ENCODE assay signal across 29 cellular contexts in genomic region chr9:135513351-135513846, GRCh38. TPM values are rescaled to one million over a fixed set of nuclear protein-coding genes. Genes with fewer than 3 reads are reported as not detected.
DNase-seq lines count a peak whose midpoint lies in the region; ATAC-seq, FAIRE-seq and TF ChIP-seq lines count a peak whose summit lies in the region.
"Had no signal": no experiment of that assay in that cellular context is flagged by ENCODE, and none has a peak within 500 bp of the region (broad histone marks: within the 10 kb centered on the region; RNA-seq: fewer than 3 reads in every experiment).

No MANE protein-coding gene starts in this region.

- no peaks in the 10 kb centered on the region for H3K36me3 ChIP-seq in H1 (ENCODE audit: control insufficient read depth in 2 of 4, insufficient read depth in 4 of 4, low read length in 3 of 4)
- H3K36me3 ChIP-seq in neuronal stem cell (replicated peaks in 1 of 2; ENCODE audit: control insufficient read depth in 2 of 2, insufficient read depth in 2 of 2, low read length in 2 of 2), result no peaks in the 10 kb centered on the region
- H3K36me3 ChIP-seq in MM.1S (replicated peaks; ENCODE audit: insufficient read depth, low read length), result no peaks in the 10 kb centered on the region
- H3K36me3 ChIP-seq: cardiac muscle cell, SJCRH30 had no signal

- no peak for TF ChIP-seq RAD21 in H1 (IDR thresholded peaks at IDR 0.05 in 1 of 2, conservative IDR thresholded peaks at IDR 0.05 in 1 of 2; ENCODE audit: low read depth in 2 of 2, low read length in 2 of 2)

- no peak overlapping the region for H3K56ac ChIP-seq in H1 (replicated peaks; ENCODE audit: insufficient read length, low read depth, low read length)

- H3K4me1 ChIP-seq in H1 (replicated peaks in 1 of 4; ENCODE audit: control insufficient read depth in 3 of 4, insufficient read depth in 4 of 4, low read length in 3 of 4), result no peaks in the 10 kb centered on the region
- peaks cover 0 to 3% of the 10 kb centered on the region in 2 donors for H3K4me1 ChIP-seq in neuronal stem cell (ENCODE audit: control insufficient read depth in 2 of 2, insufficient read depth in 1 of 2, low read depth in 1 of 2, low read length in 2 of 2)
- H3K4me1 ChIP-seq in MM.1S (ENCODE audit: low read length), result peaks cover 14% of the 10 kb centered on the region
- H3K4me1 ChIP-seq: SJCRH30, testis had no signal

- FAIRE-seq in H1 (lab: Jason Lieb, UNC) (no peak), urothelium cell line (lab: Jason Lieb, UNC) (peak; percentile 5)
- FAIRE-seq: HTR-8/SVneo had no signal

- H3K9ac ChIP-seq in H1 (replicated peaks in 1 of 4; ENCODE audit: extremely low read depth in 1 of 4, low read depth in 3 of 4, low read length in 3 of 4) (no peak overlapping the region), neuronal stem cell (ENCODE audit: low read depth, low read length, poor library complexity) (peak overlapping the region; percentile 63), MM.1S (ENCODE audit: low read length) (no peak overlapping the region)
- H3K9ac ChIP-seq: GM23248, KMS-11 had no signal

- peak overlapping the region; percentile 88; the same call in 1 of the 2 replicates for H2BK15ac ChIP-seq in H1 (ENCODE audit: low read length)
- peak overlapping the region; percentile 90 for H2BK15ac ChIP-seq in neuronal stem cell (ENCODE audit: low read length)

- H2AFZ ChIP-seq in H1 (ENCODE audit: low read length) (no peak overlapping the region), neuronal stem cell (ENCODE audit: low read length) (no peak overlapping the region), MM.1S (ENCODE audit: low read length) (no peak overlapping the region)
- H2AFZ ChIP-seq: GM23248 had no signal

- H2BK20ac ChIP-seq in H1 (ENCODE audit: low read length), result 0 out of 2 replicates have a peak overlapping the region, but pooled peaks have one; percentile 32

- H2AK5ac ChIP-seq in H1 (ENCODE audit: low read depth, low read length) (no peak overlapping the region), neuronal stem cell (ENCODE audit: low read depth, low read length) (peak overlapping the region; percentile 32)

- no peaks in the 10 kb centered on the region for H3K79me1 ChIP-seq in H1 (ENCODE audit: low read depth, low read length)
- H3K79me1 ChIP-seq in neuronal stem cell (ENCODE audit: low read depth, low read length), result no peaks in the 10 kb centered on the region

- POLR2A ChIA-PET in H1 (lab: Charles Lee; ENCODE audit: partially characterized antibody), result no interaction called here
- POLR2A ChIA-PET in GM10248 (lab: Yijun Ruan, JAX), result no interaction called here

- H3K27me3 ChIP-seq in H1 (replicated peaks in 1 of 4; ENCODE audit: control insufficient read depth in 3 of 4, extremely low read depth in 1 of 4, insufficient read depth in 3 of 4, low read length in 3 of 4) (no peaks in the 10 kb centered on the region), neuronal stem cell (ENCODE audit: control insufficient read depth in 3 of 3, insufficient read depth in 3 of 3, low read depth in 1 of 3, low read length in 3 of 3) (no peaks in the 10 kb centered on the region), MM.1S (replicated peaks; ENCODE audit: insufficient read depth, low read length) (peaks cover 13% of the 10 kb centered on the region)
- H3K27me3 ChIP-seq: cardiac muscle cell, testis had no signal

- no peak for ATAC-seq in activated CD4-positive, CD25-positive, alpha-beta regulatory T cell treated with anti-CD3 and anti-CD28 coated beads, Interleukin-2, amount 50 U/mL, for 24 hours
- ATAC-seq: activated naive CD4-positive, alpha-beta T cell treated with anti-CD3 and anti-CD28 coated beads, Interleukin-2, amount 50 U/mL, for 72 hours; stimulated activated naive B cell treated with anti-CD40 and anti-IgM and Interleukin-4, amounts not matched to agents 10 μg/mL and 1 μg/mL and 100 μg/mL, for 72 hours had no signal

- H2BK5ac ChIP-seq in H1 (ENCODE audit: low read depth, low read length) (0 out of 2 replicates have a peak overlapping the region, but pooled peaks have one; percentile 52), neuronal stem cell (ENCODE audit: low read length) (no peak overlapping the region)

- H4K5ac ChIP-seq in H1 (ENCODE audit: insufficient read length, low read depth, low read length), result no peak overlapping the region

- no peak overlapping the region for H3K4me3 ChIP-seq in H1 (ENCODE audit: extremely low read depth in 1 of 4, insufficient read depth in 2 of 4, low read depth in 3 of 4, low read length in 4 of 4)
- H3K4me3 ChIP-seq in neuronal stem cell (ENCODE audit: low read length in 2 of 2), result no peak overlapping the region
- H3K4me3 ChIP-seq in MM.1S (ENCODE audit: low read length), result no peak overlapping the region
- H3K4me3 ChIP-seq: cardiac muscle cell, GM23248, SJCRH30, testis had no signal

- no peak for TF ChIP-seq CTCF in H1 (IDR thresholded peaks at IDR 0.05; ENCODE audit: control extremely low read depth in 1 of 3, insufficient read depth in 1 of 3, low read depth in 1 of 3, low read length in 3 of 3)
- TF ChIP-seq CTCF in GM10248 (IDR thresholded peaks at IDR 0.05; ENCODE audit: control extremely low read depth, extremely low read depth, low read depth, missing control alignments), result no peak
- no peak for TF ChIP-seq CTCF in MM.1S (IDR thresholded peaks at IDR 0.05; ENCODE audit: low read length)

- H3K27ac ChIP-seq in H1 (ENCODE audit: low read depth, low read length) (no peak overlapping the region), neuronal stem cell (replicated peaks; ENCODE audit: low read length) (no peak overlapping the region), MM.1S (ENCODE audit: low read length) (no peak overlapping the region)
- H3K27ac ChIP-seq: cardiac muscle cell, GM23248, KMS-11, SJCRH30, testis had no signal

- no peak overlapping the region for H4K8ac ChIP-seq in H1 (ENCODE audit: extremely low read depth, insufficient read depth, low read length)
- no peak overlapping the region for H4K8ac ChIP-seq in neuronal stem cell (ENCODE audit: low read depth, low read length)

- H3K4me2 ChIP-seq in H1 (ENCODE audit: insufficient read depth in 1 of 2, low read depth in 2 of 2, low read length in 2 of 2) (no peak overlapping the region), neuronal stem cell (ENCODE audit: insufficient read depth, low read length, poor library complexity, severe bottlenecking) (no peak overlapping the region), MM.1S (ENCODE audit: low read depth, low read length) (no peak overlapping the region)
- H3K4me2 ChIP-seq: KMS-11 had no signal

- H3K18ac ChIP-seq in H1 (ENCODE audit: extremely low read depth, low read length) (no peak overlapping the region), neuronal stem cell (ENCODE audit: low read length) (peak overlapping the region; percentile 35)

- H3K79me2 ChIP-seq in H1 (ENCODE audit: control insufficient read depth in 1 of 2, insufficient read depth in 2 of 2, low read length in 2 of 2) (no peaks in the 10 kb centered on the region), MM.1S (ENCODE audit: low read length) (no peaks in the 10 kb centered on the region)

- no peak for TF ChIP-seq EP300 in H1 (IDR thresholded peaks at IDR 0.05; ENCODE audit: borderline replicate concordance in 1 of 2, low read depth in 2 of 2, low read length in 2 of 2)

- no peaks in the 10 kb centered on the region for H3K9me2 ChIP-seq in MM.1S (replicated peaks; ENCODE audit: insufficient read depth, low read length)

- peak overlapping the region; percentile 27; the same call in 1 of the 2 replicates for H2BK12ac ChIP-seq in H1 (ENCODE audit: low read depth, low read length)
- H2BK12ac ChIP-seq in neuronal stem cell (ENCODE audit: low read length), result no peak overlapping the region

- H3K14ac ChIP-seq in H1 (ENCODE audit: insufficient read length) (no peak overlapping the region), neuronal stem cell (ENCODE audit: low read length) (peak overlapping the region; percentile 90)

- H3K4ac ChIP-seq in H1 (replicated peaks; ENCODE audit: insufficient read length, low read depth, low read length) (no peak overlapping the region), neuronal stem cell (ENCODE audit: low read length) (no peak overlapping the region)

- CTCF ChIA-PET in H1 (lab: Charles Lee; ENCODE audit: partially characterized antibody), result interaction anchor here (0.6 to 1.4 kb wide), 4 partner anchors 11 to 200 kb away, joined by 3 to 4 read pairs (median 3); no protein-coding TSS in a partner anchor
- CTCF ChIA-PET in GM10248 (lab: Yijun Ruan, JAX), result interaction anchor here (1.4 kb wide), 1 partner anchor 9 kb away, joined by 4 read pairs; no protein-coding TSS in a partner anchor

- no peaks in the 10 kb centered on the region; the same call in 1 of the 2 replicates for H3K23me2 ChIP-seq in H1 (ENCODE audit: low read depth, low read length)

- H3K23ac ChIP-seq in H1 (ENCODE audit: insufficient read length), result no peak overlapping the region
- H3K23ac ChIP-seq in neuronal stem cell (ENCODE audit: low read depth, low read length, poor library complexity), result peak overlapping the region; percentile 78

- H2BK120ac ChIP-seq in H1 (replicated peaks; ENCODE audit: low read depth, low read length) (no peak overlapping the region), neuronal stem cell (ENCODE audit: low read depth, low read length) (peak overlapping the region; percentile 54)

- no peaks in the 10 kb centered on the region; the same call in 1 of the 2 replicates for H3F3A ChIP-seq in MM.1S (ENCODE audit: insufficient read depth, low read length)

- 84% methylated on average over 19 of the region's 19 CpGs; no CpG with 5 or more reads in 1 of the 2 experiments for WGBS in H1 (ENCODE audit: extremely low coverage in 1 of 2, insufficient coverage in 1 of 2, insufficient read length in 1 of 2, insufficient replicate concordance in 2 of 2, low coverage in 1 of 2, low lambda C conversion rate in 2 of 2, missing lambda C conversion rate in 1 of 2), 2 experiments
- WGBS in neuronal stem cell (ENCODE audit: extremely low coverage in 2 of 2, insufficient read length in 2 of 2, insufficient replicate concordance in 1 of 2), 2 donors, result no CpG with 5 or more reads among the region's 19 CpGs

- TF ChIP-seq POLR2A in H1 (IDR thresholded peaks at IDR 0.05; ENCODE audit: control extremely low read depth in 1 of 2, low read depth in 2 of 2, low read length in 2 of 2), result no peak

- H3K9me3 ChIP-seq in H1 (ENCODE audit: insufficient read depth in 2 of 2, low read depth in 1 of 2, low read length in 1 of 2) (no peaks in the 10 kb centered on the region), neuronal stem cell (replicated peaks in 1 of 2; ENCODE audit: control insufficient read depth in 2 of 2, insufficient read depth in 1 of 2, low read depth in 1 of 2, low read length in 2 of 2) (peaks cover 0 to 3% of the 10 kb centered on the region in 2 donors), MM.1S (replicated peaks; ENCODE audit: insufficient read depth, low read length) (no peaks in the 10 kb centered on the region)
- H3K9me3 ChIP-seq: SJCRH30, testis had no signal

- no peaks in the 10 kb centered on the region for H4K20me1 ChIP-seq in H1 (replicated peaks in 1 of 2; ENCODE audit: control insufficient read depth in 1 of 2, insufficient read depth in 2 of 2, low read length in 2 of 2)
- H4K20me1 ChIP-seq in MM.1S (ENCODE audit: insufficient read depth, low read length), result no peaks in the 10 kb centered on the region

- H4K91ac ChIP-seq in H1 (replicated peaks; ENCODE audit: insufficient read length, low read length) (peak overlapping the region; percentile 55), neuronal stem cell (ENCODE audit: low read depth, low read length, poor library complexity) (no peak overlapping the region)

- DNase-seq in activated CD4-positive, CD25-positive, alpha-beta regulatory T cell treated with anti-CD3 and anti-CD28 coated beads, Interleukin-2, amount 50 U/mL, for 72 hours, result peak; percentile 15
- DNase-seq in H1 (ENCODE audit: low read depth in 1 of 2, low spot score in 2 of 2) (peak in 1 of 2 experiments; percentile 22), neuronal stem cell (ENCODE audit: low spot score) (no peak), urothelium cell line (ENCODE audit: low spot score) (no peak), GM10248 (ENCODE audit: extremely low spot score) (no peak), MM.1S (no peak), DMS53 treated with DMSO at 0.1 percent for 48 hours (lab: John Stamatoyannopoulos, UW; ENCODE audit: unreplicated experiment) (no peak)
- DNase-seq: 8988T; activated CD4-positive, alpha-beta T cell treated with anti-CD3 and anti-CD28 coated beads for 4 hours; anterior cingulate cortex; CD4-positive, alpha-beta memory T cell; DMS79; GF-D8; glutamatergic neuron; GM23248; NCI-H524 treated with DMSO at 0.1 percent for 48 hours; occipital lobe; retina; SJCRH30; stimulated activated CD4-positive, alpha-beta T cell treated with anti-CD3 and anti-CD28 coated beads, Interleukin-2, amount 100 ng/mL, for 48 hours; stimulated activated naive B cell treated with anti-CD40 and anti-IgM and Interleukin-4, amounts not matched to agents 10 μg/mL and 1 μg/mL and 100 μg/mL, for 72 hours; T-helper 1 cell; testis had no signal

RNA-seq across cellular contexts. Expression of gene LCN1, which starts 7.8 kb away (rescaled TPM):
- not detected in 2 replicates for total RNA-seq in H1 (2021; fragmentation: NEBNext Ultra II Directional; extraction: Animal tissue kit (Norgen Biotek cat#: 25700))
- polyA plus RNA-seq in H1 (2011; rRNA removed), result not detected in 2 replicates
- polyA plus RNA-seq in H1 (2011; cell fraction: cytosol; rRNA removed), result not detected
- polyA plus RNA-seq in H1 (2011; cell fraction: nucleus; rRNA removed), result not detected
- 0.24 TPM in 1 of 4 replicates, not detected in the others for polyA plus RNA-seq in H1 (2012, experiment 1 of 2)
- not detected for polyA plus RNA-seq in H1 (2012, experiment 2 of 2)
- 0.20 TPM for polyA plus RNA-seq in H1 (2013, experiment 1 of 2)
- not detected for polyA plus RNA-seq in H1 (2013, experiment 2 of 2)
- polyA minus RNA-seq in H1 (2011; rRNA and poly(A)+ RNA removed), result not detected in 2 replicates
- not detected for polyA minus RNA-seq in H1 (2011; cell fraction: cytosol; rRNA and poly(A)+ RNA removed)
- not detected for polyA minus RNA-seq in H1 (2011; cell fraction: nucleus; rRNA and poly(A)+ RNA removed)
- not detected for polyA plus RNA-seq in neuronal stem cell (2013, experiment 1 of 2)
- polyA plus RNA-seq in neuronal stem cell (2013, experiment 2 of 2), result not detected
- total RNA-seq: activated naive CD4-positive, alpha-beta T cell treated with anti-CD3 and anti-CD28 coated beads, Interleukin-2, amount 50 U/mL, for 72 hours; cardiac muscle cell; CD4-positive, alpha-beta memory T cell; fibroblast of lung; GM23248; occipital lobe; SJCRH30; testis had no signal
- polyA plus RNA-seq: CD4-positive, alpha-beta memory T cell; fibroblast of lung; GM23248 had no signal

RNA-seq across cellular contexts. Expression of gene MRPS2, which starts 12.9 kb away (rescaled TPM):
- 78.6 and 78.8 TPM in 2 replicates for total RNA-seq in H1 (2021; fragmentation: NEBNext Ultra II Directional; extraction: Animal tissue kit (Norgen Biotek cat#: 25700))
- 476 and 530 TPM in 2 replicates for polyA plus RNA-seq in H1 (2011; rRNA removed)
- 259 TPM for polyA plus RNA-seq in H1 (2011; cell fraction: cytosol; rRNA removed)
- polyA plus RNA-seq in H1 (2011; cell fraction: nucleus; rRNA removed), result 320 TPM
- polyA plus RNA-seq in H1 (2012, experiment 1 of 2), result 55.2 to 114 TPM (median 111 TPM) in 4 replicates
- 122 TPM for polyA plus RNA-seq in H1 (2012, experiment 2 of 2)
- polyA plus RNA-seq in H1 (2013, experiment 1 of 2), result 112 TPM
- 119 TPM for polyA plus RNA-seq in H1 (2013, experiment 2 of 2)
- polyA minus RNA-seq in H1 (2011; rRNA and poly(A)+ RNA removed), result 161 and 164 TPM in 2 replicates
- 116 TPM for polyA minus RNA-seq in H1 (2011; cell fraction: cytosol; rRNA and poly(A)+ RNA removed)
- 86.0 TPM for polyA minus RNA-seq in H1 (2011; cell fraction: nucleus; rRNA and poly(A)+ RNA removed)
- 88.3 TPM for polyA plus RNA-seq in neuronal stem cell (2013, experiment 1 of 2)
- 78.9 TPM for polyA plus RNA-seq in neuronal stem cell (2013, experiment 2 of 2)

RNA-seq across cellular contexts. Expression of gene OBP2A, which starts 32.5 kb away (rescaled TPM):
- total RNA-seq in H1 (2021; fragmentation: NEBNext Ultra II Directional; extraction: Animal tissue kit (Norgen Biotek cat#: 25700)), result not detected in 2 replicates
- polyA plus RNA-seq in H1 (2011; rRNA removed), result not detected in 2 replicates
- polyA plus RNA-seq in H1 (2011; cell fraction: cytosol; rRNA removed), result not detected
- not detected for polyA plus RNA-seq in H1 (2011; cell fraction: nucleus; rRNA removed)
- polyA plus RNA-seq in H1 (2012, experiment 1 of 2), result not detected in 4 replicates
- not detected for polyA plus RNA-seq in H1 (2012, experiment 2 of 2)
- not detected for polyA plus RNA-seq in H1 (2013, experiment 1 of 2)
- not detected for polyA plus RNA-seq in H1 (2013, experiment 2 of 2)
- not detected in 2 replicates for polyA minus RNA-seq in H1 (2011; rRNA and poly(A)+ RNA removed)
- not detected for polyA minus RNA-seq in H1 (2011; cell fraction: cytosol; rRNA and poly(A)+ RNA removed)
- polyA minus RNA-seq in H1 (2011; cell fraction: nucleus; rRNA and poly(A)+ RNA removed), result not detected
- polyA plus RNA-seq in neuronal stem cell (2013, experiment 1 of 2), result not detected
- polyA plus RNA-seq in neuronal stem cell (2013, experiment 2 of 2), result not detected
- total RNA-seq: activated naive CD4-positive, alpha-beta T cell treated with anti-CD3 and anti-CD28 coated beads, Interleukin-2, amount 50 U/mL, for 72 hours; cardiac muscle cell; CD4-positive, alpha-beta memory T cell; fibroblast of lung; GM23248; occipital lobe; SJCRH30 had no signal
- polyA plus RNA-seq: cardiac muscle cell; CD4-positive, alpha-beta memory T cell; fibroblast of lung; GM23248 had no signal

RNA-seq across cellular contexts. Expression of gene PPP1R26, which starts 33.8 kb away (rescaled TPM):
- 32.7 and 35.9 TPM in 2 replicates for total RNA-seq in H1 (2021; fragmentation: NEBNext Ultra II Directional; extraction: Animal tissue kit (Norgen Biotek cat#: 25700))
- polyA plus RNA-seq in H1 (2011; rRNA removed), result 9.8 and 17.4 TPM in 2 replicates
- 18.3 TPM for polyA plus RNA-seq in H1 (2011; cell fraction: cytosol; rRNA removed)
- 33.1 TPM for polyA plus RNA-seq in H1 (2011; cell fraction: nucleus; rRNA removed)
- 15.6 to 25.7 TPM (median 25.0 TPM) in 4 replicates for polyA plus RNA-seq in H1 (2012, experiment 1 of 2)
- 13.2 TPM for polyA plus RNA-seq in H1 (2012, experiment 2 of 2)
- polyA plus RNA-seq in H1 (2013, experiment 1 of 2), result 15.4 TPM
- 14.5 TPM for polyA plus RNA-seq in H1 (2013, experiment 2 of 2)
- polyA minus RNA-seq in H1 (2011; rRNA and poly(A)+ RNA removed), result 8.9 and 10.6 TPM in 2 replicates
- 23.6 TPM for polyA minus RNA-seq in H1 (2011; cell fraction: cytosol; rRNA and poly(A)+ RNA removed)
- polyA minus RNA-seq in H1 (2011; cell fraction: nucleus; rRNA and poly(A)+ RNA removed), result 12.8 TPM
- polyA plus RNA-seq in neuronal stem cell (2013, experiment 1 of 2), result 20.7 TPM
- 20.4 TPM for polyA plus RNA-seq in neuronal stem cell (2013, experiment 2 of 2)

RNA-seq across cellular contexts. Expression of gene PAEP, which starts 48.2 kb away (rescaled TPM):
- not detected in 2 replicates for total RNA-seq in H1 (2021; fragmentation: NEBNext Ultra II Directional; extraction: Animal tissue kit (Norgen Biotek cat#: 25700))
- polyA plus RNA-seq in H1 (2011; rRNA removed), result 0.19 TPM in 1 of 2 replicates, not detected in the other
- not detected for polyA plus RNA-seq in H1 (2011; cell fraction: cytosol; rRNA removed)
- not detected for polyA plus RNA-seq in H1 (2011; cell fraction: nucleus; rRNA removed)
- not detected in 4 replicates for polyA plus RNA-seq in H1 (2012, experiment 1 of 2)
- not detected for polyA plus RNA-seq in H1 (2012, experiment 2 of 2)
- polyA plus RNA-seq in H1 (2013, experiment 1 of 2), result not detected
- polyA plus RNA-seq in H1 (2013, experiment 2 of 2), result 0.13 TPM
- not detected in 2 replicates for polyA minus RNA-seq in H1 (2011; rRNA and poly(A)+ RNA removed)
- polyA minus RNA-seq in H1 (2011; cell fraction: cytosol; rRNA and poly(A)+ RNA removed), result not detected
- not detected for polyA minus RNA-seq in H1 (2011; cell fraction: nucleus; rRNA and poly(A)+ RNA removed)
- not detected for polyA plus RNA-seq in neuronal stem cell (2013, experiment 1 of 2)
- not detected for polyA plus RNA-seq in neuronal stem cell (2013, experiment 2 of 2)
- total RNA-seq: activated naive CD4-positive, alpha-beta T cell treated with anti-CD3 and anti-CD28 coated beads, Interleukin-2, amount 50 U/mL, for 72 hours; cardiac muscle cell; CD4-positive, alpha-beta memory T cell; fibroblast of lung; GM23248; occipital lobe; SJCRH30; testis had no signal
- polyA plus RNA-seq: cardiac muscle cell; CD4-positive, alpha-beta memory T cell; fibroblast of lung; GM23248 had no signal
